In the genomic region with DNA sequence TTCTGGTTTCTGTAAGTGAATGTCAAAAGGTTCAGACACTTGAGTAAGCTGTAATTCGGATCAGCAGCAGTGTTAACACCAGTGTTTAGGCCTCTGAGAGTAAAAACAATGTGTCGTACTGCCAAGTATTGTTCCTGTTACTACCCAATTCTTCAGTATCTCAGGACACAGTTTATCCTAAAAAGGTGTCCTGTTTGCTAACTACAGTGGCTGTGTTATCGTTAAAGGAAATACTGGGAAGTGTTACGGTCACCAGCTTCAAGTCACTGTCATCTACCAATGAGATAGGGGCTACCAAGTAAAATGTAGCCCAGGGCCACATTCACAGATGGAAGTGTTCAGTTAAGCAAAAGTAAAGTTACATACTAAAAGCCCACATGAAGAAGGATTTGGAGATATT, we compare ENCODE assay signal across 1 cellular context.
TF ChIP-seq lines count a peak whose summit lies in the region.

No MANE protein-coding gene starts in this region.

TF ChIP-seq in endothelial cell of umbilical vein, 7 proteins besides CTCF, POLR2A, EP300 and RAD21:
- TF ChIP-seq POLR2AphosphoS5 (IDR thresholded peaks at IDR 0.05; ENCODE audit: insufficient read depth, low read depth, low read length) = no peak
- no peak for TF ChIP-seq FOS (IDR thresholded peaks at IDR 0.05; ENCODE audit: borderline replicate concordance, insufficient read depth, low read length)
- no peak for TF ChIP-seq JUN (IDR thresholded peaks at IDR 0.05; ENCODE audit: borderline replicate concordance, insufficient read depth, insufficient read length, low read depth)
- TF ChIP-seq EZH2 (IDR thresholded peaks at IDR 0.05; ENCODE audit: borderline replicate concordance, low read depth, low read length, severe bottlenecking) = no peak
- TF ChIP-seq, protein P1, sequence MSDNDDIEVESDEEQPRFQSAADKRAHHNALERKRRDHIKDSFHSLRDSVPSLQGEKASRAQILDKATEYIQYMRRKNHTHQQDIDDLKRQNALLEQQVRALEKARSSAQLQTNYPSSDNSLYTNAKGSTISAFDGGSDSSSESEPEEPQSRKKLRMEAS (IDR thresholded peaks at IDR 0.05; ENCODE audit: insufficient read depth, insufficient read length) = no peak
- no peak for TF ChIP-seq MYC (IDR thresholded peaks at IDR 0.05; ENCODE audit: low read depth, low read length)
- no peak for TF ChIP-seq GATA2 (IDR thresholded peaks at IDR 0.05; ENCODE audit: insufficient read depth, insufficient read length, low read depth, low read length)
TF ChIP-seq in endothelial cell of umbilical vein: peak in this region for 0.
